ENCODE assay signal across 1 cellular context in genomic region chr1:151584278-151584677, GRCh38.
TF ChIP-seq lines count a peak whose summit lies in the region.

No MANE protein-coding gene starts in this region.

TF ChIP-seq in WTC11, 78 proteins besides CTCF, POLR2A, EP300 and RAD21 (continued from another document):
- TF ChIP-seq, protein P1, sequence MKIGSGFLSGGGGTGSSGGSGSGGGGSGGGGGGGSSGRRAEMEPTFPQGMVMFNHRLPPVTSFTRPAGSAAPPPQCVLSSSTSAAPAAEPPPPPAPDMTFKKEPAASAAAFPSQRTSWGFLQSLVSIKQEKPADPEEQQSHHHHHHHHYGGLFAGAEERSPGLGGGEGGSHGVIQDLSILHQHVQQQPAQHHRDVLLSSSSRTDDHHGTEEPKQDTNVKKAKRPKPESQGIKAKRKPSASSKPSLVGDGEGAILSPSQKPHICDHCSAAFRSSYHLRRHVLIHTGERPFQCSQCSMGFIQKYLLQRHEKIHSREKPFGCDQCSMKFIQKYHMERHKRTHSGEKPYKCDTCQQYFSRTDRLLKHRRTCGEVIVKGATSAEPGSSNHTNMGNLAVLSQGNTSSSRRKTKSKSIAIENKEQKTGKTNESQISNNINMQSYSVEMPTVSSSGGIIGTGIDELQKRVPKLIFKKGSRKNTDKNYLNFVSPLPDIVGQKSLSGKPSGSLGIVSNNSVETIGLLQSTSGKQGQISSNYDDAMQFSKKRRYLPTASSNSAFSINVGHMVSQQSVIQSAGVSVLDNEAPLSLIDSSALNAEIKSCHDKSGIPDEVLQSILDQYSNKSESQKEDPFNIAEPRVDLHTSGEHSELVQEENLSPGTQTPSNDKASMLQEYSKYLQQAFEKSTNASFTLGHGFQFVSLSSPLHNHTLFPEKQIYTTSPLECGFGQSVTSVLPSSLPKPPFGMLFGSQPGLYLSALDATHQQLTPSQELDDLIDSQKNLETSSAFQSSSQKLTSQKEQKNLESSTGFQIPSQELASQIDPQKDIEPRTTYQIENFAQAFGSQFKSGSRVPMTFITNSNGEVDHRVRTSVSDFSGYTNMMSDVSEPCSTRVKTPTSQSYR (CRISPR knock-in tag; IDR thresholded peaks at IDR 0.05), result no peak
- TF ChIP-seq CREM (CRISPR knock-in tag; IDR thresholded peaks at IDR 0.05) (no peak), STAT6 (CRISPR knock-in tag; conservative IDR thresholded peaks at IDR 0.05; ENCODE audit: low read depth) (no peak), RORB (CRISPR knock-in tag; IDR thresholded peaks at IDR 0.05) (no peak), ZNF396 (CRISPR knock-in tag; IDR thresholded peaks at IDR 0.05; ENCODE audit: borderline replicate concordance) (no peak), ZNF423 (CRISPR knock-in tag; IDR thresholded peaks at IDR 0.05) (no peak), ZNF671 (CRISPR knock-in tag; IDR thresholded peaks at IDR 0.05) (no peak), ZNF416 (CRISPR knock-in tag; IDR thresholded peaks at IDR 0.05) (no peak), ETV6 (CRISPR knock-in tag; IDR thresholded peaks at IDR 0.05) (no peak), ZBTB43 (CRISPR knock-in tag; IDR thresholded peaks at IDR 0.05) (no peak), GRHL2 (CRISPR knock-in tag; IDR thresholded peaks at IDR 0.05; ENCODE audit: insufficient replicate concordance, severe bottlenecking) (no peak), ZNF317 (CRISPR knock-in tag; IDR thresholded peaks at IDR 0.05; ENCODE audit: borderline replicate concordance, low read depth) (no peak), ESRRA (CRISPR knock-in tag; IDR thresholded peaks at IDR 0.05; ENCODE audit: borderline replicate concordance) (no peak), NFE2L1 (CRISPR knock-in tag; IDR thresholded peaks at IDR 0.05) (no peak)
- TF ChIP-seq, protein P2, sequence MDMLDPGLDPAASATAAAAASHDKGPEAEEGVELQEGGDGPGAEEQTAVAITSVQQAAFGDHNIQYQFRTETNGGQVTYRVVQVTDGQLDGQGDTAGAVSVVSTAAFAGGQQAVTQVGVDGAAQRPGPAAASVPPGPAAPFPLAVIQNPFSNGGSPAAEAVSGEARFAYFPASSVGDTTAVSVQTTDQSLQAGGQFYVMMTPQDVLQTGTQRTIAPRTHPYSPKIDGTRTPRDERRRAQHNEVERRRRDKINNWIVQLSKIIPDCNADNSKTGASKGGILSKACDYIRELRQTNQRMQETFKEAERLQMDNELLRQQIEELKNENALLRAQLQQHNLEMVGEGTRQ (CRISPR knock-in tag; IDR thresholded peaks at IDR 0.05), result no peak
- TF ChIP-seq, protein P3, sequence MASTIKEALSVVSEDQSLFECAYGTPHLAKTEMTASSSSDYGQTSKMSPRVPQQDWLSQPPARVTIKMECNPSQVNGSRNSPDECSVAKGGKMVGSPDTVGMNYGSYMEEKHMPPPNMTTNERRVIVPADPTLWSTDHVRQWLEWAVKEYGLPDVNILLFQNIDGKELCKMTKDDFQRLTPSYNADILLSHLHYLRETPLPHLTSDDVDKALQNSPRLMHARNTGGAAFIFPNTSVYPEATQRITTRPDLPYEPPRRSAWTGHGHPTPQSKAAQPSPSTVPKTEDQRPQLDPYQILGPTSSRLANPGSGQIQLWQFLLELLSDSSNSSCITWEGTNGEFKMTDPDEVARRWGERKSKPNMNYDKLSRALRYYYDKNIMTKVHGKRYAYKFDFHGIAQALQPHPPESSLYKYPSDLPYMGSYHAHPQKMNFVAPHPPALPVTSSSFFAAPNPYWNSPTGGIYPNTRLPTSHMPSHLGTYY (CRISPR knock-in tag; IDR thresholded peaks at IDR 0.05), result no peak
- TF ChIP-seq, protein P4, sequence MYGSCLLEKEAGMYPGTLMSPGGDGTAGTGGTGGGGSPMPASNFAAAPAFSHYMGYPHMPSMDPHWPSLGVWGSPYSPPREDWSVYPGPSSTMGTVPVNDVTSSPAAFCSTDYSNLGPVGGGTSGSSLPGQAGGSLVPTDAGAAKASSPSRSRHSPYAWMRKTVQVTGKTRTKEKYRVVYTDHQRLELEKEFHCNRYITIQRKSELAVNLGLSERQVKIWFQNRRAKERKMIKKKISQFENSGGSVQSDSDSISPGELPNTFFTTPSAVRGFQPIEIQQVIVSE (CRISPR knock-in tag; IDR thresholded peaks at IDR 0.05; ENCODE audit: borderline replicate concordance), result no peak
